ENCODE assay signal across 28 cellular contexts in genomic region chr4:10480616-10481015, GRCh38. TPM values are rescaled to one million over a fixed set of nuclear protein-coding genes. Genes with fewer than 3 reads are reported as not detected.
DNase-seq lines count a peak whose midpoint lies in the region; ATAC-seq, FAIRE-seq and TF ChIP-seq lines count a peak whose summit lies in the region.
"Had no signal": no experiment of that assay in that cellular context is flagged by ENCODE, and none has a peak within 500 bp of the region (broad histone marks: within the 10 kb centered on the region; RNA-seq: fewer than 3 reads in every experiment).

No MANE protein-coding gene starts in this region.

- no TSS peak for BruUV-seq in K562 (replicated peaks; lab: Mats Ljungman, UMichigan)

- H3K9me3 Mint-ChIP-seq in neural progenitor cell (no peaks in the 10 kb centered on the region), endodermal cell (no peaks in the 10 kb centered on the region)
- H3K9me3 Mint-ChIP-seq: CD4-positive, alpha-beta memory T cell; CD4-positive, CD25-positive, alpha-beta regulatory T cell; CD8-positive, alpha-beta memory T cell had no signal

- H3F3A ChIP-seq in Loucy (ENCODE audit: low read depth) (no peaks in the 10 kb centered on the region), neural progenitor cell (ENCODE audit: low read depth) (no peaks in the 10 kb centered on the region)

- no peaks in the 10 kb centered on the region for H3K4me1 ChIP-seq in Loucy (ENCODE audit: insufficient read depth, low read length, poor library complexity, severe bottlenecking)
- H3K4me1 ChIP-seq in K562 (replicated peaks in 1 of 2; ENCODE audit: control insufficient read depth in 2 of 2, insufficient read depth in 2 of 2, low read length in 2 of 2) = no peaks in the 10 kb centered on the region; a peak in 2 of 5 replicates
- no peaks in the 10 kb centered on the region for H3K4me1 ChIP-seq in neural progenitor cell
- H3K4me1 ChIP-seq in endodermal cell (ENCODE audit: control insufficient read depth, insufficient read depth, low read length) = no peaks in the 10 kb centered on the region
- H3K4me1 ChIP-seq: BE2C had no signal

- intact Hi-C loops in K562 (cut with micrococcal nuclease) = no loop called here

- no peaks in the 10 kb centered on the region for H3K36me3 Mint-ChIP-seq in neural progenitor cell
- H3K36me3 Mint-ChIP-seq in endodermal cell (ENCODE audit: low read depth) = no peaks in the 10 kb centered on the region
- H3K36me3 Mint-ChIP-seq: CD14-positive monocyte; CD4-positive, alpha-beta memory T cell; CD4-positive, CD25-positive, alpha-beta regulatory T cell; CD8-positive, alpha-beta memory T cell had no signal

- H3K4me3 Mint-ChIP-seq in neural progenitor cell = no peak overlapping the region
- no peak overlapping the region for H3K4me3 Mint-ChIP-seq in endodermal cell
- H3K4me3 Mint-ChIP-seq: CD14-positive monocyte; CD4-positive, alpha-beta memory T cell; CD4-positive, CD25-positive, alpha-beta regulatory T cell; CD8-positive, alpha-beta memory T cell had no signal

- TF ChIP-seq CTCF in Loucy (conservative IDR thresholded peaks at IDR 0.05; ENCODE audit: low read length) = no peak
- no peak for TF ChIP-seq CTCF in K562 (IDR thresholded peaks at IDR 0.05 in 2 of 3, conservative IDR thresholded peaks at IDR 0.05 in 1 of 3; ENCODE audit: insufficient read depth in 2 of 3, low read depth in 1 of 3, low read length in 3 of 3)
- no peak for TF ChIP-seq CTCF in neural progenitor cell (IDR thresholded peaks at IDR 0.05)
- TF ChIP-seq CTCF in endodermal cell (conservative IDR thresholded peaks at IDR 0.05) = no peak

- H3K27me3 Mint-ChIP-seq in neural progenitor cell (ENCODE audit: insufficient read depth, low read depth) (peaks cover 2% of the 10 kb centered on the region), endodermal cell (ENCODE audit: insufficient read depth) (no peaks in the 10 kb centered on the region)
- H3K27me3 Mint-ChIP-seq: CD4-positive, CD25-positive, alpha-beta regulatory T cell had no signal

- 22% methylated on average over 5 of the region's 5 CpGs for WGBS in K562 (ENCODE audit: insufficient coverage, low coverage, missing lambda C conversion rate)
- 85 to 100% methylated on average over 4 to 5 of the region's 5 CpGs for WGBS in endodermal cell (ENCODE audit: insufficient coverage in 1 of 2, insufficient read length in 1 of 2), 2 experiments

- H2AFZ ChIP-seq in Loucy (ENCODE audit: low read length) (peak overlapping the region; percentile 28; the same call in 1 of the 2 replicates), K562 (ENCODE audit: low read depth, low read length) (peak overlapping the region; percentile 86), neural progenitor cell (replicated peaks) (peak overlapping the region; percentile 65)

- no peaks in the 10 kb centered on the region for H3K36me3 ChIP-seq in Loucy (ENCODE audit: insufficient read depth, low read length)
- no peaks in the 10 kb centered on the region for H3K36me3 ChIP-seq in K562 (ENCODE audit: control insufficient read depth, insufficient read depth, low read length)
- H3K36me3 ChIP-seq in neural progenitor cell = no peaks in the 10 kb centered on the region
- no peaks in the 10 kb centered on the region for H3K36me3 ChIP-seq in endodermal cell (ENCODE audit: control insufficient read depth, insufficient read depth, low read length)
- H3K36me3 ChIP-seq: BE2C, BLaER1 had no signal

- TF ChIP-seq RAD21 in K562 (CRISPR knock-in tag; conservative IDR thresholded peaks at IDR 0.05 in 1 of 2, IDR thresholded peaks at IDR 0.05 in 1 of 2) = no peak

- no peak for TF ChIP-seq EP300 in K562 (IDR thresholded peaks at IDR 0.05; ENCODE audit: low read length)

- H3K9me2 ChIP-seq in Loucy (replicated peaks; ENCODE audit: low read depth, low read length) = no peaks in the 10 kb centered on the region

- H3K9ac ChIP-seq in Loucy (ENCODE audit: low read depth, low read length, poor library complexity, severe bottlenecking) (no peak overlapping the region), K562 (ENCODE audit: insufficient read depth in 1 of 2, low read depth in 2 of 2, low read length in 2 of 2) (no peak overlapping the region), neural progenitor cell (no peak overlapping the region), endodermal cell (ENCODE audit: extremely low read depth, low read length, poor library complexity, severe bottlenecking) (no peak overlapping the region)
- H3K9ac ChIP-seq: BLaER1 had no signal

- H3K27ac ChIP-seq in K562 (ENCODE audit: extremely low read depth, low read depth, low read length) (no peak overlapping the region), neural progenitor cell (no peak overlapping the region), endodermal cell (ENCODE audit: low read depth, low read length) (no peak overlapping the region)
- H3K27ac ChIP-seq: BLaER1 had no signal

- POLR2A ChIA-PET in K562 (lab: Yijun Ruan, JAX) = interaction anchor here (0.6 kb wide), 1 partner anchor 844 kb away, joined by 3 read pairs; no protein-coding TSS in a partner anchor

- no peaks in the 10 kb centered on the region for H3K9me1 ChIP-seq in K562 (ENCODE audit: control insufficient read depth, insufficient read depth, low read length)

- H3K27ac Mint-ChIP-seq in neural progenitor cell (no peak overlapping the region), endodermal cell (no peak overlapping the region)
- H3K27ac Mint-ChIP-seq: CD14-positive monocyte; CD4-positive, alpha-beta memory T cell; CD4-positive, CD25-positive, alpha-beta regulatory T cell; CD8-positive, alpha-beta memory T cell had no signal

- H3K4me1 Mint-ChIP-seq in neural progenitor cell (no peaks in the 10 kb centered on the region), endodermal cell (peaks cover 8% of the 10 kb centered on the region)
- H3K4me1 Mint-ChIP-seq: CD4-positive, alpha-beta memory T cell; CD4-positive, CD25-positive, alpha-beta regulatory T cell; CD8-positive, alpha-beta memory T cell had no signal

- no peak for DNase-seq in K562 (ENCODE audit: extremely low read depth in 1 of 4, low spot score in 3 of 4)
- DNase-seq in neural progenitor cell (ENCODE audit: low spot score) = no peak
- no peak for DNase-seq in stimulated activated naive CD8-positive, alpha-beta T cell treated with anti-CD3 and anti-CD28 coated beads, Interleukin-15, Interleukin-2, amounts not matched to agents 100 U/mL and 50 U/mL, for 24 hours
- DNase-seq in stimulated activated CD4-positive, alpha-beta T cell treated with anti-CD3 and anti-CD28 coated beads, Interleukin-4, amount 100 ng/mL, for 24 hours = no peak
- DNase-seq in endodermal cell = no peak
- DNase-seq: 8988T; ACHN; BE2C; C1 segment of cervical spinal cord; CD4-positive, alpha-beta memory T cell; CD4-positive, CD25-positive, alpha-beta regulatory T cell; CD8-positive, alpha-beta memory T cell; COR-L47; DMS 273 treated with DMSO at 0.1 percent for 48 hours; DMS153; DMS53; DMS79; DND-41; EL; GDM1 had no signal

- H3K4me3 ChIP-seq in Loucy (ENCODE audit: low read length, poor library complexity, severe bottlenecking) (no peak overlapping the region), K562 (no peak overlapping the region), neural progenitor cell (no peak overlapping the region), endodermal cell (ENCODE audit: low read length) (no peak overlapping the region)
- H3K4me3 ChIP-seq: BLaER1, GM12878 had no signal

- no peak for FAIRE-seq in K562 (lab: Jason Lieb, UNC)
- FAIRE-seq: A204.1, GM12878, GM12892, GM18507 had no signal

- ATAC-seq in K562 = no peak
- ATAC-seq in stimulated activated naive CD8-positive, alpha-beta T cell treated with anti-CD3 and anti-CD28 coated beads, Interleukin-15, Interleukin-2, amounts not matched to agents 100 U/mL and 50 U/mL, for 24 hours = no peak
- ATAC-seq: GM12878 had no signal

- TF ChIP-seq POLR2A in K562 (conservative IDR thresholded peaks at IDR 0.05) = no peak

- CTCF ChIA-PET in K562 (lab: Yijun Ruan, JAX; ENCODE audit: low intra/inter-chr PET ratio) = no interaction called here

- H3K9me3 ChIP-seq in Loucy (ENCODE audit: insufficient read depth, low read depth, low read length) (no peaks in the 10 kb centered on the region), K562 (replicated peaks; ENCODE audit: control insufficient read depth, insufficient read depth, low read depth, low read length) (no peaks in the 10 kb centered on the region), neural progenitor cell (ENCODE audit: low read depth) (no peaks in the 10 kb centered on the region), endodermal cell (ENCODE audit: control insufficient read depth, low read length) (no peaks in the 10 kb centered on the region)
- H3K9me3 ChIP-seq: BE2C, BLaER1 had no signal

- H3K4me2 ChIP-seq in Loucy (ENCODE audit: low read depth, low read length, poor library complexity, severe bottlenecking) (no peak overlapping the region), K562 (ENCODE audit: insufficient read depth, low read length) (peak overlapping the region; percentile 64), neural progenitor cell (no peak overlapping the region)
- H3K4me2 ChIP-seq: BLaER1 had no signal

- H3K27me3 ChIP-seq in Loucy (ENCODE audit: insufficient read depth, low read length, poor library complexity, severe bottlenecking) = no peaks in the 10 kb centered on the region
- no peaks in the 10 kb centered on the region for H3K27me3 ChIP-seq in K562 (ENCODE audit: control insufficient read depth in 2 of 2, insufficient read depth in 2 of 2, low read length in 2 of 2)
- no peaks in the 10 kb centered on the region for H3K27me3 ChIP-seq in neural progenitor cell
- no peaks in the 10 kb centered on the region for H3K27me3 ChIP-seq in endodermal cell (ENCODE audit: control insufficient read depth, insufficient read depth, low read length, poor library complexity, severe bottlenecking)
- H3K27me3 ChIP-seq: BE2C, BLaER1 had no signal

- in situ Hi-C loops in K562 (cut with MboI) = no loop called here

- no peaks in the 10 kb centered on the region for H3K79me2 ChIP-seq in Loucy (ENCODE audit: insufficient read depth, low read length)
- no peaks in the 10 kb centered on the region for H3K79me2 ChIP-seq in K562 (ENCODE audit: control insufficient read depth, insufficient read depth, low read length)
- H3K79me2 ChIP-seq in neural progenitor cell (ENCODE audit: low read depth) = no peaks in the 10 kb centered on the region

- H4K20me1 ChIP-seq in Loucy (ENCODE audit: insufficient read depth, low read length, poor library complexity, severe bottlenecking) (no peaks in the 10 kb centered on the region), K562 (replicated peaks; ENCODE audit: control insufficient read depth, insufficient read depth, low read length) (no peaks in the 10 kb centered on the region), neural progenitor cell (ENCODE audit: low read depth) (no peaks in the 10 kb centered on the region)
- H4K20me1 ChIP-seq: BLaER1 had no signal

RNA-seq across cellular contexts. Expression of gene ZNF518B, which starts 23.4 kb away (rescaled TPM):
- total RNA-seq in K562 (2011; cell fraction: chromatin; rRNA removed; ENCODE audit: low replicate concordance) = 40.6 and 103 TPM in 2 replicates
- 31.4 and 40.7 TPM in 2 replicates for total RNA-seq in K562 (2011; cell fraction: nucleolus; rRNA removed)
- total RNA-seq in K562 (2011; cell fraction: nucleoplasm; rRNA removed) = 63.0 and 83.7 TPM in 2 replicates
- 35.1 and 37.5 TPM in 2 replicates for total RNA-seq in K562 (2014; rRNA removed)
- 47.4 and 51.9 TPM in 2 replicates for total RNA-seq in K562 (2014; rRNA removed; fragmentation: Illumina TruSeq; extraction: Trizol)
- total RNA-seq in K562 (2015; rRNA removed; fragmentation: Illumina TruSeq; extraction: Trizol) = 44.0 and 48.9 TPM in 2 replicates
- 38.1 and 38.4 TPM in 2 replicates for total RNA-seq in K562 (2021)
- polyA plus RNA-seq in K562 (2011; rRNA removed) = 29.4 and 48.1 TPM in 2 replicates
- polyA plus RNA-seq in K562 (2011; cell fraction: cytosol; rRNA removed) = 12.8 and 16.8 TPM in 2 replicates
- 31.7 and 31.8 TPM in 2 replicates for polyA plus RNA-seq in K562 (2011; cell fraction: nucleus; rRNA removed)
- polyA plus RNA-seq in K562 (2012) = 16.6 and 17.1 TPM in 2 replicates
- 24.6 and 28.8 TPM in 2 replicates for polyA plus RNA-seq in K562 (2014; fragmentation: Illumina TruSeq; extraction: Trizol)
- polyA plus RNA-seq in K562 (2014; fragmentation: Nextera tagmentation; extraction: Ambion mirVana) = 10 to 100 TPM; 13.1 TPM
- polyA plus RNA-seq in K562 (2014; rRNA removed) = 19.3 and 19.8 TPM in 2 replicates
- polyA minus RNA-seq in K562 (2011; rRNA and poly(A)+ RNA removed) = 113 and 141 TPM in 2 replicates
- polyA minus RNA-seq in K562 (2011; cell fraction: cytosol; rRNA and poly(A)+ RNA removed) = 38.1 and 55.9 TPM in 2 replicates
- polyA minus RNA-seq in K562 (2011; cell fraction: nucleus; rRNA and poly(A)+ RNA removed) = 84.6 and 128 TPM in 2 replicates
- 85.8 and 158 TPM in 2 replicates for total RNA-seq in neural progenitor cell (ENCODE audit: low replicate concordance)
- total RNA-seq in endodermal cell = 10 to 100 TPM; 46.2 to 46.4 TPM
- polyA plus RNA-seq in endodermal cell (2013, experiment 1 of 2) = 32.3 TPM
- 33.7 TPM for polyA plus RNA-seq in endodermal cell (2013, experiment 2 of 2)
- total RNA-seq: A673 had no signal

Comparison
In these comparisons a context has a peak if more than half of its experiments do, and no peak if none do; other contexts are left out.
1. H2AFZ ChIP-seq: peak in every context shown above with its lines; median percentile 86 in K562; 65 in neural progenitor cell; 28 in Loucy.